8 cellular contexts compared by ENCODE assay signal in the genomic region with DNA sequence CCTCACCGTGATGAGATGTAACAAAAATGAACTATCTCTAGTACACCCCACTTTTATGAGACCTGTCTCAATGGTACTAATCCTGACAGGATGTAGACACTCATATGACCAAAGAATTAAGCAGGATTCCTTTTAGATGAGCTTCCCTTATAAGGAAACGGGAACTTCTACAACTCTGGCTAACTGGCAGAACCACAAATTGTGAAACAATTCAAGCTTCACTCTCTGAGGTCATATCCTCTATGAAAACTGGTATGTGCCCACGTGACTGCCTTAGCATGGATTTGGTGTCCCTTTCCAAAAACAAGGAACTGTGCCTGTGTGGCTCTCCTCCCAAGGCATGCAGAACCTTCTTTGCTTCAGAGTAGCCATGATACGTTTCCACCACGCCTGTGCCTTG. TPM values are rescaled to one million over a fixed set of nuclear protein-coding genes. Genes with fewer than 3 reads are reported as not detected.
DNase-seq lines count a peak whose midpoint lies in the region; ATAC-seq and TF ChIP-seq lines count a peak whose summit lies in the region.

No MANE protein-coding gene starts in this region.

- H4K20me1 ChIP-seq in mammary epithelial cell (ENCODE audit: insufficient read depth, low read length): no peaks in the 10 kb centered on the region

- no peak overlapping the region for H3K4me3 Mint-ChIP-seq in stimulated activated effector memory CD8-positive, alpha-beta T cell treated with anti-CD3 and anti-CD28 coated beads, Interleukin-12 subunit alpha, Interleukin-12 subunit beta, amount 100 ng/mL, for 72 hours
- no peak overlapping the region for H3K4me3 Mint-ChIP-seq in naive thymus-derived CD8-positive, alpha-beta T cell

- H3K36me3 Mint-ChIP-seq in stimulated activated effector memory CD8-positive, alpha-beta T cell treated with anti-CD3 and anti-CD28 coated beads, Interleukin-12 subunit alpha, Interleukin-12 subunit beta, amount 100 ng/mL, for 72 hours: peaks cover 48% of the 10 kb centered on the region
- H3K36me3 Mint-ChIP-seq in naive thymus-derived CD8-positive, alpha-beta T cell: peaks cover 19 to 65% (median 39%) of the 10 kb centered on the region in 3 donors

- in situ Hi-C loops in mammary epithelial cell (cut with MboI; ENCODE audit: low sequenced_read_pairs in 2 of 2): loop anchor here (5.0 kb wide), 1 partner anchor 86 kb away; no protein-coding TSS in a partner anchor

- peaks cover 41% of the 10 kb centered on the region for H3K36me3 ChIP-seq in A673 (ENCODE audit: insufficient read depth, low read length, poor library complexity, severe bottlenecking)
- peaks cover 11% of the 10 kb centered on the region for H3K36me3 ChIP-seq in mammary epithelial cell (ENCODE audit: insufficient read depth, low read length)
- H3K36me3 ChIP-seq in right lobe of liver: peaks cover 0 to 8% (median 4%) of the 10 kb centered on the region in 4 donors

- TF ChIP-seq CTCF in A673 (conservative IDR thresholded peaks at IDR 0.05; ENCODE audit: low read depth, low read length): no peak
- TF ChIP-seq CTCF in mammary epithelial cell (conservative IDR thresholded peaks at IDR 0.05 in 1 of 2, IDR thresholded peaks at IDR 0.05 in 1 of 2; ENCODE audit: extremely low read depth in 1 of 2, insufficient read depth in 1 of 2, low read depth in 1 of 2, low read length in 2 of 2): no peak
- no peak for TF ChIP-seq CTCF in right lobe of liver (IDR thresholded peaks at IDR 0.05)

- no peak overlapping the region for H3K9ac ChIP-seq in mammary epithelial cell (ENCODE audit: insufficient read depth, low read length)

- WGBS in mammary epithelial cell (ENCODE audit: low coverage, missing lambda C conversion rate): 59% methylated on average over 5 of the region's 5 CpGs
- WGBS in right lobe of liver (ENCODE audit: insufficient coverage, low coverage, low lambda C conversion rate, missing lambda C conversion rate): 56% methylated on average over 3 of the region's 5 CpGs

- H3K27ac Mint-ChIP-seq in stimulated activated effector memory CD8-positive, alpha-beta T cell treated with anti-CD3 and anti-CD28 coated beads, Interleukin-12 subunit alpha, Interleukin-12 subunit beta, amount 100 ng/mL, for 72 hours: no peak overlapping the region
- peak overlapping the region in 1 of 10 donors; percentile 18 for H3K27ac Mint-ChIP-seq in naive thymus-derived CD8-positive, alpha-beta T cell

- peaks cover 10% of the 10 kb centered on the region for H3K79me2 ChIP-seq in mammary epithelial cell (ENCODE audit: insufficient read depth, low read length)

- BruUV-seq in A673 (replicated peaks; lab: Mats Ljungman, UMichigan) (no TSS peak), mammary epithelial cell (replicated peaks; lab: Mats Ljungman, UMichigan) (no TSS peak)

- no peak overlapping the region for H3K4me3 ChIP-seq in A673 (ENCODE audit: low read depth, low read length, poor library complexity, severe bottlenecking)
- no peak overlapping the region for H3K4me3 ChIP-seq in mammary epithelial cell (replicated peaks in 1 of 3; ENCODE audit: insufficient read depth in 1 of 3, low read depth in 2 of 3, low read length in 3 of 3)
- H3K4me3 ChIP-seq in right lobe of liver: no peak overlapping the region

- no peaks in the 10 kb centered on the region for H3K9me3 Mint-ChIP-seq in stimulated activated effector memory CD8-positive, alpha-beta T cell treated with anti-CD3 and anti-CD28 coated beads, Interleukin-12 subunit alpha, Interleukin-12 subunit beta, amount 100 ng/mL, for 72 hours
- peaks cover 0 to 25% (median 11%) of the 10 kb centered on the region in 9 donors for H3K9me3 Mint-ChIP-seq in naive thymus-derived CD8-positive, alpha-beta T cell

- DNase-seq in A673 (ENCODE audit: low spot score): peak; percentile 73
- peak; percentile 82 for DNase-seq in mammary epithelial cell
- no peak for DNase-seq in right lobe of liver
- no peak for DNase-seq in stimulated activated effector memory CD8-positive, alpha-beta T cell treated with anti-CD3 and anti-CD28 coated beads, Interleukin-12 subunit alpha, Interleukin-12 subunit beta, amount 100 ng/mL, for 72 hours (ENCODE audit: low spot score in 2 of 2)
- no peak for DNase-seq in hypothalamus (lab: John Stamatoyannopoulos, UW)
- no peak for DNase-seq in naive thymus-derived CD8-positive, alpha-beta T cell

- H3K27me3 ChIP-seq in A673 (replicated peaks; ENCODE audit: insufficient read depth, low read depth, low read length, poor library complexity) (no peaks in the 10 kb centered on the region), mammary epithelial cell (ENCODE audit: insufficient read depth, low read length) (no peaks in the 10 kb centered on the region), right lobe of liver (no peaks in the 10 kb centered on the region)

- no peak for TF ChIP-seq POLR2A in right lobe of liver (IDR thresholded peaks at IDR 0.05)

- POLR2A ChIA-PET in A673 (lab: Charles Lee; ENCODE audit: low non-redundant PET): no interaction called here
- POLR2A ChIA-PET in naive thymus-derived CD8-positive, alpha-beta T cell (lab: Charles Lee): no interaction called here

- no peak for TF ChIP-seq EP300 in Ishikawa (IDR thresholded peaks at IDR 0.05; ENCODE audit: borderline replicate concordance)

- dilution Hi-C loops in mammary epithelial cell (cut with HindIII; ENCODE audit: low sequenced_read_pairs): no loop called here

- H3K4me1 Mint-ChIP-seq in stimulated activated effector memory CD8-positive, alpha-beta T cell treated with anti-CD3 and anti-CD28 coated beads, Interleukin-12 subunit alpha, Interleukin-12 subunit beta, amount 100 ng/mL, for 72 hours: no peaks in the 10 kb centered on the region
- H3K4me1 Mint-ChIP-seq in naive thymus-derived CD8-positive, alpha-beta T cell: peaks cover 0 to 11% (median 6%) of the 10 kb centered on the region in 4 donors

- no peak overlapping the region for H3K4me2 ChIP-seq in mammary epithelial cell (ENCODE audit: insufficient read depth, low read depth, low read length)

- H3K27ac ChIP-seq in A673 (ENCODE audit: low read depth, low read length, poor library complexity, severe bottlenecking) (peak overlapping the region; percentile 89), mammary epithelial cell (ENCODE audit: insufficient read depth, low read depth, low read length) (peak overlapping the region; percentile 5), right lobe of liver (no peak overlapping the region)

- H3K27me3 Mint-ChIP-seq in naive thymus-derived CD8-positive, alpha-beta T cell: peaks cover 0 to 13% (median 3%) of the 10 kb centered on the region in 5 donors

- intact Hi-C loops in A673 (cut with micrococcal nuclease; ENCODE audit: unreplicated experiment): no loop called here
- intact Hi-C loops in mammary epithelial cell (cut with micrococcal nuclease): no loop called here
- intact Hi-C loops in right lobe of liver (cut with DNase I): no loop called here

- H3K4me1 ChIP-seq in A673 (ENCODE audit: insufficient read depth, low read length, poor library complexity, severe bottlenecking) (peaks cover 14% of the 10 kb centered on the region), mammary epithelial cell (ENCODE audit: insufficient read depth, low read length) (peaks cover 29% of the 10 kb centered on the region), right lobe of liver (peaks cover 0 to 6% (median 0%) of the 10 kb centered on the region in 4 donors)

- TF ChIP-seq RAD21 in Ishikawa (IDR thresholded peaks at IDR 0.05; ENCODE audit: low read depth): no peak

- no peak overlapping the region for H2AFZ ChIP-seq in mammary epithelial cell (ENCODE audit: low read depth, low read length)

- CTCF ChIA-PET in A673 (lab: Charles Lee): interaction anchor here (1.2 kb wide), 1 partner anchor 87 kb away, joined by 3 read pairs; no protein-coding TSS in a partner anchor
- CTCF ChIA-PET in mammary epithelial cell (lab: Charles Lee; ENCODE audit: low non-redundant PET): interaction anchor here (0.6 kb wide), 1 partner anchor 73 kb away, joined by 4 read pairs; no protein-coding TSS in a partner anchor

- ATAC-seq in right lobe of liver: peak; percentile 21 to 60 (median 54)
- no peak for ATAC-seq in stimulated activated effector memory CD8-positive, alpha-beta T cell treated with anti-CD3 and anti-CD28 coated beads, Interleukin-12 subunit alpha, Interleukin-12 subunit beta, amount 100 ng/mL, for 72 hours
- ATAC-seq in HG02642 (IDR thresholded peaks at IDR 0.05; ENCODE audit: poor library complexity, unreplicated experiment): no peak
- no peak for ATAC-seq in naive thymus-derived CD8-positive, alpha-beta T cell

- H3K9me3 ChIP-seq in A673 (ENCODE audit: low read depth, low read length, poor library complexity, severe bottlenecking): no peaks in the 10 kb centered on the region
- no peaks in the 10 kb centered on the region for H3K9me3 ChIP-seq in mammary epithelial cell (replicated peaks; ENCODE audit: insufficient read depth, low read length)
- H3K9me3 ChIP-seq in right lobe of liver: no peaks in the 10 kb centered on the region

TF ChIP-seq in Ishikawa, 13 proteins besides CTCF, POLR2A, EP300 and RAD21 (continues in another document):
- TF ChIP-seq CEBPB (IDR thresholded peaks at IDR 0.05) (peak; percentile 79), ZBTB7A (IDR thresholded peaks at IDR 0.05; ENCODE audit: low read depth) (no peak)

RNA-seq across cellular contexts. Expression of a gene that starts 14.1 kb away (rescaled TPM):
- total RNA-seq in A673 (2021): 0.13 and 0.48 TPM in 2 replicates
- under 1 TPM in 1 of 2 donors, not detected in 1; 0.31 TPM for total RNA-seq in mammary epithelial cell
- polyA plus RNA-seq in mammary epithelial cell: 0.10 TPM
- not detected for polyA minus RNA-seq in mammary epithelial cell
- total RNA-seq in right lobe of liver: under 1 TPM; 0.12 to 0.84 (median 0.23) TPM
- under 1 TPM; 0.57 to 0.85 TPM for total RNA-seq in naive thymus-derived CD8-positive, alpha-beta T cell
- under 1 TPM; 0.14 to 0.33 (median 0.26) TPM for polyA plus RNA-seq in naive thymus-derived CD8-positive, alpha-beta T cell

RNA-seq across cellular contexts. Expression of a gene that starts 21.3 kb away (rescaled TPM):
- total RNA-seq in A673 (2021): 67.7 and 72.0 TPM in 2 replicates
- 10 to 100 TPM; 24.0 to 33.5 TPM for total RNA-seq in mammary epithelial cell
- 32.5 TPM for polyA plus RNA-seq in mammary epithelial cell
- polyA minus RNA-seq in mammary epithelial cell: 24.9 TPM
- total RNA-seq in right lobe of liver: 10 to 100 TPM; 11.2 to 29.2 (median 16.5) TPM
- total RNA-seq in naive thymus-derived CD8-positive, alpha-beta T cell: 10 to 100 TPM; 10.3 to 11.5 TPM
- polyA plus RNA-seq in naive thymus-derived CD8-positive, alpha-beta T cell: 10 to 100 TPM; 27.1 to 34.2 (median 27.6) TPM

RNA-seq across cellular contexts. Expression of a gene that starts 32.4 kb away (rescaled TPM):
- total RNA-seq in A673 (2021) (22.6 and 27.1 TPM in 2 replicates), mammary epithelial cell (10 to 100 TPM; 34.3 to 42.2 TPM), right lobe of liver (10 to 100 TPM; 29.0 to 37.0 (median 32.1) TPM)
- polyA plus RNA-seq in mammary epithelial cell: 20.7 TPM
- 23.8 TPM for polyA minus RNA-seq in mammary epithelial cell
- 10 to 100 TPM; 41.9 to 44.9 TPM for total RNA-seq in naive thymus-derived CD8-positive, alpha-beta T cell
- polyA plus RNA-seq in naive thymus-derived CD8-positive, alpha-beta T cell: 10 to 100 TPM; 37.4 to 44.4 (median 40.1) TPM

Comparison
In these comparisons a context has a peak if more than half of its experiments do, and no peak if none do; other contexts are left out.
1. DNase-seq: peak in A673 (single experiment) and mammary epithelial cell (single experiment); none in right lobe of liver (0 of 3), stimulated activated effector memory CD8-positive, alpha-beta T cell treated with anti-CD3 and anti-CD28 coated beads, Interleukin-12 subunit alpha, Interleukin-12 subunit beta, amount 100 ng/mL, for 72 hours (0 of 2), hypothalamus (0 of 51) and naive thymus-derived CD8-positive, alpha-beta T cell (0 of 10).
2. H3K27ac ChIP-seq: peak in A673 (single experiment) and mammary epithelial cell (single experiment); none in right lobe of liver (0 of 3).
3. ATAC-seq: peak in right lobe of liver (4 of 4); none in stimulated activated effector memory CD8-positive, alpha-beta T cell treated with anti-CD3 and anti-CD28 coated beads, Interleukin-12 subunit alpha, Interleukin-12 subunit beta, amount 100 ng/mL, for 72 hours (single experiment), HG02642 (single experiment) and naive thymus-derived CD8-positive, alpha-beta T cell (0 of 2).